Comparison of ENCODE assay signal across 33 cellular contexts in genomic region chr6:81605526-81605925, GRCh38.
A peak's percentile ranks its signal among the peaks of the same experiment; 100 is the strongest.
DNase-seq lines count a peak whose midpoint lies in the region; ATAC-seq, FAIRE-seq and TF ChIP-seq lines count a peak whose summit lies in the region.
"Had no signal": no experiment of that assay in that cellular context is flagged by ENCODE, and none has a peak within 500 bp of the region (broad histone marks: within the 10 kb centered on the region; RNA-seq: fewer than 3 reads in every experiment).

No MANE protein-coding gene starts in this region.

- no peak overlapping the region for H3K4me3 ChIP-seq in HepG2 (replicated peaks in 1 of 3; ENCODE audit: insufficient read depth in 1 of 3, low read depth in 2 of 3, low read length in 3 of 3)
- no peak overlapping the region for H3K4me3 ChIP-seq in right lobe of liver
- H3K4me3 ChIP-seq in HEK293 (ENCODE audit: low read depth, low read length), result no peak overlapping the region
- H3K4me3 ChIP-seq in IMR-90 (ENCODE audit: insufficient read depth, low read depth, low read length), result no peak overlapping the region
- H3K4me3 ChIP-seq: A549; BLaER1; BLaER1 treated with 17β-estradiol and CSF1 and Interleukin-3, amounts not matched to agents 10 nM and 100 nM had no signal

- intact Hi-C loops in HepG2 (cut with micrococcal nuclease; ENCODE audit: unreplicated experiment), result no loop called here
- intact Hi-C loops in right lobe of liver (cut with DNase I), result no loop called here
- intact Hi-C loops in IMR-90 (cut with micrococcal nuclease), result no loop called here

- TF ChIP-seq EP300 in HepG2 (IDR thresholded peaks at IDR 0.05; ENCODE audit: low read depth in 2 of 2, low read length in 2 of 2) (no peak), HepG2 (CRISPR knock-in tag; IDR thresholded peaks at IDR 0.05; ENCODE audit: borderline replicate concordance) (no peak)

- H3K18ac ChIP-seq in IMR-90 (ENCODE audit: low read depth, low read length), result no peak overlapping the region

- no peak overlapping the region for H4K91ac ChIP-seq in IMR-90 (ENCODE audit: insufficient read depth, low read depth, low read length)

- FAIRE-seq in HepG2 (lab: Jason Lieb, UNC), result no peak
- FAIRE-seq: A204.1, A549, D721Med had no signal

- no peak overlapping the region for H4K8ac ChIP-seq in IMR-90 (ENCODE audit: low read depth in 2 of 2, low read length in 2 of 2)

- in situ Hi-C loops in HepG2 (cut with HindIII; ENCODE audit: extremely low pct_ligation_motif_present, low pct_unique_long_range_greater_than_20kb), result no loop called here
- in situ Hi-C loops in IMR-90 (cut with MboI; ENCODE audit: low sequenced_read_pairs), result no loop called here

- no peak overlapping the region for H3K56ac ChIP-seq in IMR-90 (ENCODE audit: extremely low read depth, insufficient read depth, low read length)

- no peak overlapping the region for H2AFZ ChIP-seq in HepG2 (ENCODE audit: low read length)
- H2AFZ ChIP-seq in IMR-90 (replicated peaks; ENCODE audit: low read length, poor library complexity), result no peak overlapping the region

- no peak for TF ChIP-seq POLR2A in HepG2 (IDR thresholded peaks at IDR 0.05; ENCODE audit: insufficient read depth in 1 of 2, low read depth in 2 of 2, low read length in 2 of 2)
- no peak for TF ChIP-seq POLR2A in right lobe of liver (IDR thresholded peaks at IDR 0.05)
- TF ChIP-seq POLR2A in IMR-90 (IDR thresholded peaks at IDR 0.05; ENCODE audit: low read depth, low read length), result no peak

- H2AK9ac ChIP-seq in IMR-90 (replicated peaks; ENCODE audit: low read depth, low read length, poor library complexity), result no peak overlapping the region

- no peaks in the 10 kb centered on the region for H3K79me1 ChIP-seq in IMR-90 (ENCODE audit: low read depth in 1 of 2, low read length in 2 of 2)

- no peak overlapping the region for H2BK15ac ChIP-seq in IMR-90 (ENCODE audit: low read depth, low read length)

- no peak overlapping the region for H2AK5ac ChIP-seq in IMR-90 (ENCODE audit: low read depth, low read length)

- H3K36me3 ChIP-seq in HepG2 (replicated peaks in 1 of 2; ENCODE audit: control insufficient read depth in 1 of 2, insufficient read depth in 2 of 2, low read length in 2 of 2) (no peaks in the 10 kb centered on the region), right lobe of liver (no peaks in the 10 kb centered on the region), HEK293 (ENCODE audit: control insufficient read depth in 2 of 2, insufficient read depth in 1 of 2, low read length in 2 of 2) (no peaks in the 10 kb centered on the region), IMR-90 (ENCODE audit: control insufficient read depth, insufficient read depth, low read length) (no peaks in the 10 kb centered on the region)
- H3K36me3 ChIP-seq: BE2C; BLaER1; BLaER1 treated with 17β-estradiol and CSF1 and Interleukin-3, amounts not matched to agents 10 nM and 100 nM had no signal

- no peak overlapping the region for H3K4me2 ChIP-seq in HepG2 (ENCODE audit: low read depth, low read length)
- H3K4me2 ChIP-seq in IMR-90 (ENCODE audit: low read depth, low read length), result no peak overlapping the region
- H3K4me2 ChIP-seq: A549; BLaER1; BLaER1 treated with 17β-estradiol and CSF1 and Interleukin-3, amounts not matched to agents 10 nM and 100 nM had no signal

- POLR2A ChIA-PET in HepG2 (lab: Yijun Ruan, JAX), result no interaction called here
- POLR2A ChIA-PET in HEK293 (lab: Yijun Ruan, JAX), result no interaction called here
- POLR2A ChIA-PET in IMR-90 (lab: Charles Lee; ENCODE audit: unreplicated experiment), result no interaction called here

- DNase-seq in HepG2 (ENCODE audit: low spot score) (no peak), right lobe of liver (no peak), IMR-90 (no peak), HK-2 (ENCODE audit: unreplicated experiment) (no peak)
- DNase-seq: 8988T; ACHN; AML-193; BE2C; C1 segment of cervical spinal cord; Caco-2; Calu3; CD4-positive, alpha-beta memory T cell; CD4-positive, alpha-beta T cell; CD4-positive, CD25-positive, alpha-beta regulatory T cell; CD8-positive, alpha-beta memory T cell; CD8-positive, alpha-beta T cell; COR-L47; DMS 273 treated with DMSO at 0.1 percent for 48 hours; DMS153; DMS53; DMS79; DMS79 treated with DMSO at 0.1 percent for 48 hours; DND-41; EL had no signal

- H3K9me3 ChIP-seq in HepG2 (ENCODE audit: low read length), result no peaks in the 10 kb centered on the region
- no peaks in the 10 kb centered on the region for H3K9me3 ChIP-seq in right lobe of liver
- no peaks in the 10 kb centered on the region for H3K9me3 ChIP-seq in HEK293 (ENCODE audit: control insufficient read depth, insufficient read depth, low read depth, low read length)
- no peaks in the 10 kb centered on the region for H3K9me3 ChIP-seq in IMR-90 (ENCODE audit: control insufficient read depth, insufficient read depth, low read length)
- H3K9me3 ChIP-seq: A549; BE2C; BLaER1; BLaER1 treated with 17β-estradiol and CSF1 and Interleukin-3, amounts not matched to agents 10 nM and 100 nM; Caco-2 had no signal

- no peak overlapping the region for H2BK120ac ChIP-seq in IMR-90 (ENCODE audit: low read depth, low read length)

- CTCF ChIA-PET in HepG2 (lab: Yijun Ruan, JAX; ENCODE audit: low intra/inter-chr PET ratio, low total read pairs), result no interaction called here
- CTCF ChIA-PET in HEK293 (lab: Yijun Ruan, JAX), result no interaction called here
- CTCF ChIA-PET in IMR-90 (lab: Yijun Ruan, JAX), result no interaction called here

- H3K4me1 ChIP-seq in HepG2 (ENCODE audit: insufficient read depth, low read length), result no peaks in the 10 kb centered on the region
- H3K4me1 ChIP-seq in right lobe of liver, result no peaks in the 10 kb centered on the region
- H3K4me1 ChIP-seq in HEK293 (ENCODE audit: control insufficient read depth, insufficient read depth, low read length), result no peaks in the 10 kb centered on the region
- H3K4me1 ChIP-seq in IMR-90 (ENCODE audit: control insufficient read depth, insufficient read depth, low read length), result peaks cover 3% of the 10 kb centered on the region; the same call in 1 of the 2 replicates
- H3K4me1 ChIP-seq: A549, BE2C, BLaER1, Caco-2 had no signal

- no peak overlapping the region for H3K14ac ChIP-seq in IMR-90 (replicated peaks; ENCODE audit: low read depth, low read length)

- no peak overlapping the region for H2BK5ac ChIP-seq in IMR-90 (ENCODE audit: low read depth, low read length, poor library complexity, severe bottlenecking)

- BruUV-seq in HepG2 (replicated peaks; lab: Mats Ljungman, UMichigan), result no TSS peak
- BruUV-seq in IMR-90 (replicated peaks; lab: Mats Ljungman, UMichigan), result no TSS peak

- no peak overlapping the region for H4K5ac ChIP-seq in IMR-90 (ENCODE audit: low read depth, low read length)

- H3K4ac ChIP-seq in IMR-90 (ENCODE audit: low read depth, low read length), result no peak overlapping the region

- H2BK20ac ChIP-seq in IMR-90 (ENCODE audit: low read depth, low read length), result 0 out of 2 replicates have a peak overlapping the region, but pooled peaks have one; percentile 18

- no peak overlapping the region for H3K9ac ChIP-seq in HepG2 (ENCODE audit: insufficient read depth, low read depth, low read length)
- H3K9ac ChIP-seq in IMR-90 (ENCODE audit: low read depth, low read length), result no peak overlapping the region
- H3K9ac ChIP-seq: BLaER1; BLaER1 treated with 17β-estradiol and CSF1 and Interleukin-3, amounts not matched to agents 10 nM and 100 nM had no signal

- TF ChIP-seq CTCF in HepG2 (CRISPR knock-in tag; IDR thresholded peaks at IDR 0.05) (no peak), right lobe of liver (IDR thresholded peaks at IDR 0.05) (no peak), HEK293 (tag by site-specific recombination; IDR thresholded peaks at IDR 0.05) (no peak), IMR-90 (conservative IDR thresholded peaks at IDR 0.05; ENCODE audit: low read depth, low read length) (no peak)

- dilution Hi-C loops in IMR-90 (cut with HindIII; ENCODE audit: low sequenced_read_pairs, unreplicated experiment), result no loop called here

- H4K20me1 ChIP-seq in HepG2 (ENCODE audit: insufficient read depth, low read length), result no peaks in the 10 kb centered on the region; the same call in 1 of the 2 replicates
- H4K20me1 ChIP-seq in IMR-90 (ENCODE audit: insufficient read depth, low read length), result no peaks in the 10 kb centered on the region
- H4K20me1 ChIP-seq: BLaER1; BLaER1 treated with 17β-estradiol and CSF1 and Interleukin-3, amounts not matched to agents 10 nM and 100 nM had no signal

- H3K27ac ChIP-seq in HepG2 (ENCODE audit: extremely low read length, insufficient read depth, low read length) (no peak overlapping the region), right lobe of liver (no peak overlapping the region), HEK293 (ENCODE audit: extremely low read depth, low read depth, low read length) (no peak overlapping the region), IMR-90 (ENCODE audit: insufficient read depth, low read length) (no peak overlapping the region)
- H3K27ac ChIP-seq: 22Rv1; A549; BLaER1; BLaER1 treated with 17β-estradiol and CSF1 and Interleukin-3, amounts not matched to agents 10 nM and 100 nM; C4-2B had no signal

- H3K79me2 ChIP-seq in HepG2 (ENCODE audit: insufficient read depth, low read length), result no peaks in the 10 kb centered on the region

- 9% methylated on average over 1 of the region's 1 CpG for WGBS in HepG2 (ENCODE audit: low lambda C conversion rate)
- WGBS in right lobe of liver (ENCODE audit: insufficient coverage, low coverage, low lambda C conversion rate, missing lambda C conversion rate), result 100% methylated on average over 1 of the region's 1 CpG
- no CpG with 5 or more reads among the region's 1 CpG for WGBS in IMR-90 (ENCODE audit: extremely low coverage in 2 of 2, insufficient read length in 1 of 2), 2 experiments

- H3K27me3 ChIP-seq in HepG2 (ENCODE audit: control insufficient read depth in 1 of 2, insufficient read depth in 2 of 2, low read length in 2 of 2), result no peaks in the 10 kb centered on the region
- H3K27me3 ChIP-seq in right lobe of liver, result no peaks in the 10 kb centered on the region
- no peaks in the 10 kb centered on the region for H3K27me3 ChIP-seq in IMR-90 (ENCODE audit: control insufficient read depth, insufficient read depth, low read length)
- H3K27me3 ChIP-seq: BE2C; BLaER1; BLaER1 treated with 17β-estradiol and CSF1 and Interleukin-3, amounts not matched to agents 10 nM and 100 nM had no signal

- H3K9me1 ChIP-seq in IMR-90 (ENCODE audit: insufficient read depth, low read length), result no peaks in the 10 kb centered on the region

- TF ChIP-seq RAD21 in HepG2 (CRISPR knock-in tag; IDR thresholded peaks at IDR 0.05) (no peak), IMR-90 (IDR thresholded peaks at IDR 0.05; ENCODE audit: low read length) (no peak)

- no peak for ATAC-seq in HepG2
- ATAC-seq in right lobe of liver, result no peak
- no peak for ATAC-seq in IMR-90 (ENCODE audit: low read depth)
- ATAC-seq in GM21576 (IDR thresholded peaks at IDR 0.05; ENCODE audit: unreplicated experiment), result no peak
- ATAC-seq: A549; CD8-positive, alpha-beta T cell had no signal

- no peak overlapping the region for H3K23ac ChIP-seq in IMR-90 (ENCODE audit: low read depth, low read length)

TF ChIP-seq in HepG2, 621 proteins besides CTCF, POLR2A, EP300 and RAD21 (continues in another document):
- no peak for TF ChIP-seq EHMT2 (IDR thresholded peaks at IDR 0.05; ENCODE audit: borderline replicate concordance, low read depth, low read length)

TF ChIP-seq in HEK293, 187 proteins besides CTCF, POLR2A, EP300 and RAD21 (continues in another document):
- TF ChIP-seq ZNF791 (tag by site-specific recombination; IDR thresholded peaks at IDR 0.05) (no peak), ZNF677 (tag by site-specific recombination; IDR thresholded peaks at IDR 0.05) (no peak)

TF ChIP-seq in IMR-90, 13 proteins besides CTCF, POLR2A, EP300 and RAD21 (continues in another document):
- TF ChIP-seq CEBPB (IDR thresholded peaks at IDR 0.05; ENCODE audit: low read depth, low read length), result no peak

Comparison
In these comparisons a context has a peak if more than half of its experiments do, and no peak if none do; other contexts are left out.
1. Of the 63 proteins assayed by ChIP-seq in both HepG2 and HEK293: peak only in HepG2: none; only in HEK293: ATF2; in both: none; in neither: 62.